Comparison of ENCODE assay signal across 2 cellular contexts in the genomic region with DNA sequence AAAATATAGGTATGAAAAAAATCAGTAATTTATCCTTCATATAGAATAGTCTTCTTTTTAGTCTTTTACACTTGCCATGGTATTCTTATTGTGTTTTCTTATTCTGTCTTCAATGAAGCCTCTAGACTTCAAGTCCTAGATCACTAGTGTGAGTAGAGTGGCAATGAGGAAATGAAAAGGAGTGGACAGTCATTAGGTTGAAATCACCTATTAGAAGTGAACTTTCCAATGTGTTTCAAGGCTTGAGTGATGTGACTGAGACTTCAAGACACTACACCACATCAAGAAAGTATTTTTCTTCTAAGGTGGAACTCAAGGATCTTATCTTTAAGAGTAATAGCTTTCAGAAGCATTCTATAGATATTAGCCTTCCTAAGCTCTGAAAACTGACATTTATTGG.
TF ChIP-seq lines count a peak whose summit lies in the region.

No MANE protein-coding gene starts in this region.

TF ChIP-seq in GM23338, 12 proteins besides CTCF, POLR2A, EP300 and RAD21 (continues in another document):
- TF ChIP-seq, protein P1, sequence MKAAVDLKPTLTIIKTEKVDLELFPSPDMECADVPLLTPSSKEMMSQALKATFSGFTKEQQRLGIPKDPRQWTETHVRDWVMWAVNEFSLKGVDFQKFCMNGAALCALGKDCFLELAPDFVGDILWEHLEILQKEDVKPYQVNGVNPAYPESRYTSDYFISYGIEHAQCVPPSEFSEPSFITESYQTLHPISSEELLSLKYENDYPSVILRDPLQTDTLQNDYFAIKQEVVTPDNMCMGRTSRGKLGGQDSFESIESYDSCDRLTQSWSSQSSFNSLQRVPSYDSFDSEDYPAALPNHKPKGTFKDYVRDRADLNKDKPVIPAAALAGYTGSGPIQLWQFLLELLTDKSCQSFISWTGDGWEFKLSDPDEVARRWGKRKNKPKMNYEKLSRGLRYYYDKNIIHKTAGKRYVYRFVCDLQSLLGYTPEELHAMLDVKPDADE (IDR thresholded peaks at IDR 0.05) = no peak
- TF ChIP-seq STAT1 (IDR thresholded peaks at IDR 0.05; ENCODE audit: unreplicated experiment) (no peak), NANOG (IDR thresholded peaks at IDR 0.05; ENCODE audit: borderline replicate concordance) (no peak), CREB1 (CRISPR knock-in tag; IDR thresholded peaks at IDR 0.05; ENCODE audit: low read depth) (no peak), ZNF114 (CRISPR knock-in tag; IDR thresholded peaks at IDR 0.05) (no peak), EZH2phosphoT487 (IDR thresholded peaks at IDR 0.05; ENCODE audit: unreplicated experiment) (no peak), POLR2AphosphoS5 (IDR thresholded peaks at IDR 0.05; ENCODE audit: low read depth) (no peak), EZH2 (IDR thresholded peaks at IDR 0.05; ENCODE audit: low read depth, unreplicated experiment) (no peak)
- TF ChIP-seq, protein P2, sequence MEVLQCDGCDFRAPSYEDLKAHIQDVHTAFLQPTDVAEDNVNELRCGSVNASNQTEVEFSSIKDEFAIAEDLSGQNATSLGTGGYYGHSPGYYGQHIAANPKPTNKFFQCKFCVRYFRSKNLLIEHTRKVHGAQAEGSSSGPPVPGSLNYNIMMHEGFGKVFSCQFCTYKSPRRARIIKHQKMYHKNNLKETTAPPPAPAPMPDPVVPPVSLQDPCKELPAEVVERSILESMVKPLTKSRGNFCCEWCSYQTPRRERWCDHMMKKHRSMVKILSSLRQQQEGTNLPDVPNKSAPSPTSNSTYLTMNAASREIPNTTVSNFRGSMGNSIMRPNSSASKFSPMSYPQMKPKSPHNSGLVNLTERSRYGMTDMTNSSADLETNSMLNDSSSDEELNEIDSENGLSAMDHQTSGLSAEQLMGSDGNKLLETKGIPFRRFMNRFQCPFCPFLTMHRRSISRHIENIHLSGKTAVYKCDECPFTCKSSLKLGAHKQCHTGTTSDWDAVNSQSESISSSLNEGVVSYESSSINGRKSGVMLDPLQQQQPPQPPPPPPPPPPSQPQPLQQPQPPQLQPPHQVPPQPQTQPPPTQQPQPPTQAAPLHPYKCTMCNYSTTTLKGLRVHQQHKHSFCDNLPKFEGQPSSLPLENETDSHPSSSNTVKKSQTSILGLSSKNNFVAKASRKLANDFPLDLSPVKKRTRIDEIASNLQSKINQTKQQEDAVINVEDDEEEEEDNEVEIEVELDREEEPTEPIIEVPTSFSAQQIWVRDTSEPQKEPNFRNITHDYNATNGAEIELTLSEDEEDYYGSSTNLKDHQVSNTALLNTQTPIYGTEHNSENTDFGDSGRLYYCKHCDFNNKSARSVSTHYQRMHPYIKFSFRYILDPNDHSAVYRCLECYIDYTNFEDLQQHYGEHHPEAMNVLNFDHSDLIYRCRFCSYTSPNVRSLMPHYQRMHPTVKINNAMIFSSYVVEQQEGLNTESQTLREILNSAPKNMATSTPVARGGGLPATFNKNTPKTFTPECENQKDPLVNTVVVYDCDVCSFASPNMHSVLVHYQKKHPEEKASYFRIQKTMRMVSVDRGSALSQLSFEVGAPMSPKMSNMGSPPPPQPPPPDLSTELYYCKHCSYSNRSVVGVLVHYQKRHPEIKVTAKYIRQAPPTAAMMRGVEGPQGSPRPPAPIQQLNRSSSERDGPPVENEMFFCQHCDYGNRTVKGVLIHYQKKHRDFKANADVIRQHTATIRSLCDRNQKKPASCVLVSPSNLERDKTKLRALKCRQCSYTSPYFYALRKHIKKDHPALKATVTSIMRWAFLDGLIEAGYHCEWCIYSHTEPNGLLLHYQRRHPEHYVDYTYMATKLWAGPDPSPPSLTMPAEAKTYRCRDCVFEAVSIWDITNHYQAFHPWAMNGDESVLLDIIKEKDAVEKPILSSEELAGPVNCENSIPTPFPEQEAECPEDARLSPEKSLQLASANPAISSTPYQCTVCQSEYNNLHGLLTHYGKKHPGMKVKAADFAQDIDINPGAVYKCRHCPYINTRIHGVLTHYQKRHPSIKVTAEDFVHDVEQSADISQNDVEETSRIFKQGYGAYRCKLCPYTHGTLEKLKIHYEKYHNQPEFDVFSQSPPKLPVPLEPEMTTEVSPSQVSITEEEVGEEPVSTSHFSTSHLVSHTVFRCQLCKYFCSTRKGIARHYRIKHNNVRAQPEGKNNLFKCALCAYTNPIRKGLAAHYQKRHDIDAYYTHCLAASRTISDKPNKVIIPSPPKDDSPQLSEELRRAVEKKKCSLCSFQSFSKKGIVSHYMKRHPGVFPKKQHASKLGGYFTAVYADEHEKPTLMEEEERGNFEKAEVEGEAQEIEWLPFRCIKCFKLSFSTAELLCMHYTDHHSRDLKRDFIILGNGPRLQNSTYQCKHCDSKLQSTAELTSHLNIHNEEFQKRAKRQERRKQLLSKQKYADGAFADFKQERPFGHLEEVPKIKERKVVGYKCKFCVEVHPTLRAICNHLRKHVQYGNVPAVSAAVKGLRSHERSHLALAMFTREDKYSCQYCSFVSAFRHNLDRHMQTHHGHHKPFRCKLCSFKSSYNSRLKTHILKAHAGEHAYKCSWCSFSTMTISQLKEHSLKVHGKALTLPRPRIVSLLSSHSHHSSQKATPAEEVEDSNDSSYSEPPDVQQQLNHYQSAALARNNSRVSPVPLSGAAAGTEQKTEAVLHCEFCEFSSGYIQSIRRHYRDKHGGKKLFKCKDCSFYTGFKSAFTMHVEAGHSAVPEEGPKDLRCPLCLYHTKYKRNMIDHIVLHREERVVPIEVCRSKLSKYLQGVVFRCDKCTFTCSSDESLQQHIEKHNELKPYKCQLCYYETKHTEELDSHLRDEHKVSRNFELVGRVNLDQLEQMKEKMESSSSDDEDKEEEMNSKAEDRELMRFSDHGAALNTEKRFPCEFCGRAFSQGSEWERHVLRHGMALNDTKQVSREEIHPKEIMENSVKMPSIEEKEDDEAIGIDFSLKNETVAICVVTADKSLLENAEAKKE (CRISPR knock-in tag; IDR thresholded peaks at IDR 0.05) = no peak
- TF ChIP-seq, protein P3, sequence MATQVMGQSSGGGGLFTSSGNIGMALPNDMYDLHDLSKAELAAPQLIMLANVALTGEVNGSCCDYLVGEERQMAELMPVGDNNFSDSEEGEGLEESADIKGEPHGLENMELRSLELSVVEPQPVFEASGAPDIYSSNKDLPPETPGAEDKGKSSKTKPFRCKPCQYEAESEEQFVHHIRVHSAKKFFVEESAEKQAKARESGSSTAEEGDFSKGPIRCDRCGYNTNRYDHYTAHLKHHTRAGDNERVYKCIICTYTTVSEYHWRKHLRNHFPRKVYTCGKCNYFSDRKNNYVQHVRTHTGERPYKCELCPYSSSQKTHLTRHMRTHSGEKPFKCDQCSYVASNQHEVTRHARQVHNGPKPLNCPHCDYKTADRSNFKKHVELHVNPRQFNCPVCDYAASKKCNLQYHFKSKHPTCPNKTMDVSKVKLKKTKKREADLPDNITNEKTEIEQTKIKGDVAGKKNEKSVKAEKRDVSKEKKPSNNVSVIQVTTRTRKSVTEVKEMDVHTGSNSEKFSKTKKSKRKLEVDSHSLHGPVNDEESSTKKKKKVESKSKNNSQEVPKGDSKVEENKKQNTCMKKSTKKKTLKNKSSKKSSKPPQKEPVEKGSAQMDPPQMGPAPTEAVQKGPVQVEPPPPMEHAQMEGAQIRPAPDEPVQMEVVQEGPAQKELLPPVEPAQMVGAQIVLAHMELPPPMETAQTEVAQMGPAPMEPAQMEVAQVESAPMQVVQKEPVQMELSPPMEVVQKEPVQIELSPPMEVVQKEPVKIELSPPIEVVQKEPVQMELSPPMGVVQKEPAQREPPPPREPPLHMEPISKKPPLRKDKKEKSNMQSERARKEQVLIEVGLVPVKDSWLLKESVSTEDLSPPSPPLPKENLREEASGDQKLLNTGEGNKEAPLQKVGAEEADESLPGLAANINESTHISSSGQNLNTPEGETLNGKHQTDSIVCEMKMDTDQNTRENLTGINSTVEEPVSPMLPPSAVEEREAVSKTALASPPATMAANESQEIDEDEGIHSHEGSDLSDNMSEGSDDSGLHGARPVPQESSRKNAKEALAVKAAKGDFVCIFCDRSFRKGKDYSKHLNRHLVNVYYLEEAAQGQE (IDR thresholded peaks at IDR 0.05; ENCODE audit: unreplicated experiment) = no peak

TF ChIP-seq in GM12878, 131 proteins besides CTCF, POLR2A, EP300 and RAD21:
- no peak for TF ChIP-seq DPF2 (IDR thresholded peaks at IDR 0.05)
- TF ChIP-seq, protein P3 (IDR thresholded peaks at IDR 0.05; ENCODE audit: low read depth, low read length) = no peak
- TF ChIP-seq, protein P4, sequence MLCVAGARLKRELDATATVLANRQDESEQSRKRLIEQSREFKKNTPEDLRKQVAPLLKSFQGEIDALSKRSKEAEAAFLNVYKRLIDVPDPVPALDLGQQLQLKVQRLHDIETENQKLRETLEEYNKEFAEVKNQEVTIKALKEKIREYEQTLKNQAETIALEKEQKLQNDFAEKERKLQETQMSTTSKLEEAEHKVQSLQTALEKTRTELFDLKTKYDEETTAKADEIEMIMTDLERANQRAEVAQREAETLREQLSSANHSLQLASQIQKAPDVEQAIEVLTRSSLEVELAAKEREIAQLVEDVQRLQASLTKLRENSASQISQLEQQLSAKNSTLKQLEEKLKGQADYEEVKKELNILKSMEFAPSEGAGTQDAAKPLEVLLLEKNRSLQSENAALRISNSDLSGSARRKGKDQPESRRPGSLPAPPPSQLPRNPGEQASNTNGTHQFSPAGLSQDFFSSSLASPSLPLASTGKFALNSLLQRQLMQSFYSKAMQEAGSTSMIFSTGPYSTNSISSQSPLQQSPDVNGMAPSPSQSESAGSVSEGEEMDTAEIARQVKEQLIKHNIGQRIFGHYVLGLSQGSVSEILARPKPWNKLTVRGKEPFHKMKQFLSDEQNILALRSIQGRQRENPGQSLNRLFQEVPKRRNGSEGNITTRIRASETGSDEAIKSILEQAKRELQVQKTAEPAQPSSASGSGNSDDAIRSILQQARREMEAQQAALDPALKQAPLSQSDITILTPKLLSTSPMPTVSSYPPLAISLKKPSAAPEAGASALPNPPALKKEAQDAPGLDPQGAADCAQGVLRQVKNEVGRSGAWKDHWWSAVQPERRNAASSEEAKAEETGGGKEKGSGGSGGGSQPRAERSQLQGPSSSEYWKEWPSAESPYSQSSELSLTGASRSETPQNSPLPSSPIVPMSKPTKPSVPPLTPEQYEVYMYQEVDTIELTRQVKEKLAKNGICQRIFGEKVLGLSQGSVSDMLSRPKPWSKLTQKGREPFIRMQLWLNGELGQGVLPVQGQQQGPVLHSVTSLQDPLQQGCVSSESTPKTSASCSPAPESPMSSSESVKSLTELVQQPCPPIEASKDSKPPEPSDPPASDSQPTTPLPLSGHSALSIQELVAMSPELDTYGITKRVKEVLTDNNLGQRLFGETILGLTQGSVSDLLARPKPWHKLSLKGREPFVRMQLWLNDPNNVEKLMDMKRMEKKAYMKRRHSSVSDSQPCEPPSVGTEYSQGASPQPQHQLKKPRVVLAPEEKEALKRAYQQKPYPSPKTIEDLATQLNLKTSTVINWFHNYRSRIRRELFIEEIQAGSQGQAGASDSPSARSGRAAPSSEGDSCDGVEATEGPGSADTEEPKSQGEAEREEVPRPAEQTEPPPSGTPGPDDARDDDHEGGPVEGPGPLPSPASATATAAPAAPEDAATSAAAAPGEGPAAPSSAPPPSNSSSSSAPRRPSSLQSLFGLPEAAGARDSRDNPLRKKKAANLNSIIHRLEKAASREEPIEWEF (IDR thresholded peaks at IDR 0.05; ENCODE audit: insufficient replicate concordance, low read depth, low read length) = no peak
- TF ChIP-seq KDM1A (IDR thresholded peaks at IDR 0.05; ENCODE audit: borderline replicate concordance) = no peak
- TF ChIP-seq, protein P5, sequence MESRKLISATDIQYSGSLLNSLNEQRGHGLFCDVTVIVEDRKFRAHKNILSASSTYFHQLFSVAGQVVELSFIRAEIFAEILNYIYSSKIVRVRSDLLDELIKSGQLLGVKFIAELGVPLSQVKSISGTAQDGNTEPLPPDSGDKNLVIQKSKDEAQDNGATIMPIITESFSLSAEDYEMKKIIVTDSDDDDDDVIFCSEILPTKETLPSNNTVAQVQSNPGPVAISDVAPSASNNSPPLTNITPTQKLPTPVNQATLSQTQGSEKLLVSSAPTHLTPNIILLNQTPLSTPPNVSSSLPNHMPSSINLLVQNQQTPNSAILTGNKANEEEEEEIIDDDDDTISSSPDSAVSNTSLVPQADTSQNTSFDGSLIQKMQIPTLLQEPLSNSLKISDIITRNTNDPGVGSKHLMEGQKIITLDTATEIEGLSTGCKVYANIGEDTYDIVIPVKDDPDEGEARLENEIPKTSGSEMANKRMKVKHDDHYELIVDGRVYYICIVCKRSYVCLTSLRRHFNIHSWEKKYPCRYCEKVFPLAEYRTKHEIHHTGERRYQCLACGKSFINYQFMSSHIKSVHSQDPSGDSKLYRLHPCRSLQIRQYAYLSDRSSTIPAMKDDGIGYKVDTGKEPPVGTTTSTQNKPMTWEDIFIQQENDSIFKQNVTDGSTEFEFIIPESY (IDR thresholded peaks at IDR 0.05) = no peak
- TF ChIP-seq, protein P6, sequence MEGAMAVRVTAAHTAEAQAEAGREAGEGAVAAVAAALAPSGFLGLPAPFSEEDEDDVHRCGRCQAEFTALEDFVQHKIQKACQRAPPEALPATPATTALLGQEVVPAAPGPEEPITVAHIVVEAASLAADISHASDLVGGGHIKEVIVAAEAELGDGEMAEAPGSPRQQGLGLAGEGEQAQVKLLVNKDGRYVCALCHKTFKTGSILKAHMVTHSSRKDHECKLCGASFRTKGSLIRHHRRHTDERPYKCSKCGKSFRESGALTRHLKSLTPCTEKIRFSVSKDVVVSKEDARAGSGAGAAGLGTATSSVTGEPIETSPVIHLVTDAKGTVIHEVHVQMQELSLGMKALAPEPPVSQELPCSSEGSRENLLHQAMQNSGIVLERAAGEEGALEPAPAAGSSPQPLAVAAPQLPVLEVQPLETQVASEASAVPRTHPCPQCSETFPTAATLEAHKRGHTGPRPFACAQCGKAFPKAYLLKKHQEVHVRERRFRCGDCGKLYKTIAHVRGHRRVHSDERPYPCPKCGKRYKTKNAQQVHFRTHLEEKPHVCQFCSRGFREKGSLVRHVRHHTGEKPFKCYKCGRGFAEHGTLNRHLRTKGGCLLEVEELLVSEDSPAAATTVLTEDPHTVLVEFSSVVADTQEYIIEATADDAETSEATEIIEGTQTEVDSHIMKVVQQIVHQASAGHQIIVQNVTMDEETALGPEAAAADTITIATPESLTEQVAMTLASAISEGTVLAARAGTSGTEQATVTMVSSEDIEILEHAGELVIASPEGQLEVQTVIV (IDR thresholded peaks at IDR 0.05; ENCODE audit: borderline replicate concordance, partially characterized antibody) = no peak
- TF ChIP-seq CBX5 (IDR thresholded peaks at IDR 0.05; ENCODE audit: low read depth) = no peak
